In the genomic region with DNA sequence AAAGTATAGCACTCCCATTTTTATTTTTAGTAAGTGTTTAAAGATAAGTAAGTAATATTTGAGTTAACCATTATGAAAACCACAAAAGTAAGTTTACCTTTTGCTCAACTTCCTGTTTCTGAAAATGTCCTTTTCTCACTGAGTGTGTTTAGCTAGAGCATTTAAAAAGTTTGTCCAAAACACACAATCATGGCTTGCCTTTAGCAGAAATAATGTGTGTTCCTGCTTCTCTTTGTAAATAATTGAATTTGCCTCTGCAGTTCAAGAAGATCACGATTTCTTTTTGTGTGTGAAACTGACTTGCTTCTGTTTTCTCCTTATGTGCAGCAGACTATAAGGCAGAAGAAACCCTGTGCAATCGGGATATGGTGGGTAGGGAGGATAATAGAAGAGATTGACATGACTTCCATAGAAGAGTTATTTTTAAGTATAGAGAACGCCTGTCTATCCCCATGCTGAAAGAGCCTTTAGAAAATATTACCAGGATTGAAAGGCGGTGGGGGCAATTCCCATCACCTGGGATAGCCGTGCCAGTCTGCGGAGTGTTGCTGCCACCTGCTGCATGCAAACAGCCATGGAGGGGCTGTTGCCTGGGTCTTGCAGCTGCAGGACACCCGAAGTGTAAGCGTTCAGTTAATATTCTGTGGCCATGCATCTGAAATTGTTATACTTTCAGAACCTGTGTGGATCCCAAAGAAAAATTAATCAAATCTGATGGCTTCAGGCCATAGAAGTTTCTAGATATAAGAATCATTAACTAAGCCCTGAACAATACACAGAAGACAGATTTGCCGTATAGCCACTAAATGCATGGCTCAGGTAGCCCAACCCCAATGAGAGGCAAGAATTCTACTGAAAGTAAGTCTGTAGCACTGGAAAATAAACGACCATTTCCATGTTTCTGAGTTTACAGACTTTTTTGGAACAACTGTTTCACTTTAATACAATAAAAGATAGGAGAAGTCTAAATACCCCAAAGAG, we compare ENCODE assay signal across 2 cellular contexts.
A peak's percentile ranks its signal among the peaks of the same experiment; 100 is the strongest.
TF ChIP-seq lines count a peak whose summit lies in the region.

No MANE protein-coding gene starts in this region.

TF ChIP-seq in K562, 482 proteins besides CTCF, POLR2A, EP300 and RAD21:
- TF ChIP-seq TRIM24 (IDR thresholded peaks at IDR 0.05) (no peak), MAZ (CRISPR knock-in tag; conservative IDR thresholded peaks at IDR 0.05 in 1 of 2, IDR thresholded peaks at IDR 0.05 in 1 of 2) (peak in 1 of 2 experiments; percentile 54; a peak in 2 of 4 replicates), SRSF3 (IDR thresholded peaks at IDR 0.05; ENCODE audit: insufficient read depth, low read length) (no peak), ESRRB (CRISPR knock-in tag; IDR thresholded peaks at IDR 0.05; ENCODE audit: borderline replicate concordance) (no peak), SMC3 (conservative IDR thresholded peaks at IDR 0.05; ENCODE audit: insufficient read depth, low read depth, low read length) (0 out of 2 replicates have a peak, but pooled peaks have one; percentile 8), ZBTB17 (CRISPR knock-in tag; IDR thresholded peaks at IDR 0.05) (no peak), ZC3H8 (IDR thresholded peaks at IDR 0.05) (no peak)
- TF ChIP-seq, protein P1, sequence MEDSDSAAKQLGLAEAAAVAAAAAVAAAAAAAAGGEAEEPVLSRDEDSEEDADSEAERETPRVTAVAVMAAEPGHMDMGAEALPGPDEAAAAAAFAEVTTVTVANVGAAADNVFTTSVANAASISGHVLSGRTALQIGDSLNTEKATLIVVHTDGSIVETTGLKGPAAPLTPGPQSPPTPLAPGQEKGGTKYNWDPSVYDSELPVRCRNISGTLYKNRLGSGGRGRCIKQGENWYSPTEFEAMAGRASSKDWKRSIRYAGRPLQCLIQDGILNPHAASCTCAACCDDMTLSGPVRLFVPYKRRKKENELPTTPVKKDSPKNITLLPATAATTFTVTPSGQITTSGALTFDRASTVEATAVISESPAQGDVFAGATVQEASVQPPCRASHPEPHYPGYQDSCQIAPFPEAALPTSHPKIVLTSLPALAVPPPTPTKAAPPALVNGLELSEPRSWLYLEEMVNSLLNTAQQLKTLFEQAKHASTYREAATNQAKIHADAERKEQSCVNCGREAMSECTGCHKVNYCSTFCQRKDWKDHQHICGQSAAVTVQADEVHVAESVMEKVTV (CRISPR knock-in tag; IDR thresholded peaks at IDR 0.05) = peak; percentile 58
- TF ChIP-seq, protein P2, sequence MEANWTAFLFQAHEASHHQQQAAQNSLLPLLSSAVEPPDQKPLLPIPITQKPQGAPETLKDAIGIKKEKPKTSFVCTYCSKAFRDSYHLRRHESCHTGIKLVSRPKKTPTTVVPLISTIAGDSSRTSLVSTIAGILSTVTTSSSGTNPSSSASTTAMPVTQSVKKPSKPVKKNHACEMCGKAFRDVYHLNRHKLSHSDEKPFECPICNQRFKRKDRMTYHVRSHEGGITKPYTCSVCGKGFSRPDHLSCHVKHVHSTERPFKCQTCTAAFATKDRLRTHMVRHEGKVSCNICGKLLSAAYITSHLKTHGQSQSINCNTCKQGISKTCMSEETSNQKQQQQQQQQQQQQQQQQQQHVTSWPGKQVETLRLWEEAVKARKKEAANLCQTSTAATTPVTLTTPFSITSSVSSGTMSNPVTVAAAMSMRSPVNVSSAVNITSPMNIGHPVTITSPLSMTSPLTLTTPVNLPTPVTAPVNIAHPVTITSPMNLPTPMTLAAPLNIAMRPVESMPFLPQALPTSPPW (CRISPR knock-in tag; IDR thresholded peaks at IDR 0.05) = peak; percentile 60; the same call in 1 of the 2 replicates

TF ChIP-seq in HepG2, 621 proteins besides CTCF, POLR2A, EP300 and RAD21:
- TF ChIP-seq STAG1 (CRISPR knock-in tag; IDR thresholded peaks at IDR 0.05) (peak; percentile 88), ZNF33A (CRISPR knock-in tag; IDR thresholded peaks at IDR 0.05; ENCODE audit: borderline replicate concordance) (no peak), GATA4 (IDR thresholded peaks at IDR 0.05; ENCODE audit: borderline replicate concordance, low read depth) (no peak), SMC3 (IDR thresholded peaks at IDR 0.05; ENCODE audit: low read length) (peak; percentile 52), XRCC5 (optimal IDR thresholded peaks at IDR 0.05; ENCODE audit: low read length) (peak; percentile 35), MAZ (IDR thresholded peaks at IDR 0.05; ENCODE audit: borderline replicate concordance, low read depth, low read length) (peak; percentile 35; the same call in 1 of the 2 replicates), MAZ (CRISPR knock-in tag; IDR thresholded peaks at IDR 0.05; ENCODE audit: low read depth) (no peak), ZNF383 (CRISPR knock-in tag; IDR thresholded peaks at IDR 0.05; ENCODE audit: borderline replicate concordance) (no peak)
- TF ChIP-seq, protein P3, sequence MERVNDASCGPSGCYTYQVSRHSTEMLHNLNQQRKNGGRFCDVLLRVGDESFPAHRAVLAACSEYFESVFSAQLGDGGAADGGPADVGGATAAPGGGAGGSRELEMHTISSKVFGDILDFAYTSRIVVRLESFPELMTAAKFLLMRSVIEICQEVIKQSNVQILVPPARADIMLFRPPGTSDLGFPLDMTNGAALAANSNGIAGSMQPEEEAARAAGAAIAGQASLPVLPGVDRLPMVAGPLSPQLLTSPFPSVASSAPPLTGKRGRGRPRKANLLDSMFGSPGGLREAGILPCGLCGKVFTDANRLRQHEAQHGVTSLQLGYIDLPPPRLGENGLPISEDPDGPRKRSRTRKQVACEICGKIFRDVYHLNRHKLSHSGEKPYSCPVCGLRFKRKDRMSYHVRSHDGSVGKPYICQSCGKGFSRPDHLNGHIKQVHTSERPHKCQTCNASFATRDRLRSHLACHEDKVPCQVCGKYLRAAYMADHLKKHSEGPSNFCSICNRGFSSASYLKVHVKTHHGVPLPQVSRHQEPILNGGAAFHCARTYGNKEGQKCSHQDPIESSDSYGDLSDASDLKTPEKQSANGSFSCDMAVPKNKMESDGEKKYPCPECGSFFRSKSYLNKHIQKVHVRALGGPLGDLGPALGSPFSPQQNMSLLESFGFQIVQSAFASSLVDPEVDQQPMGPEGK (CRISPR knock-in tag; IDR thresholded peaks at IDR 0.05) = 0 out of 2 replicates have a peak, but pooled peaks have one; percentile 25
